1 cellular context compared by ENCODE assay signal in genomic region chr19:57633832-57634131, GRCh38.
TF ChIP-seq lines count a peak whose summit lies in the region.

No MANE protein-coding gene starts in this region.

TF ChIP-seq in GM12878, 131 proteins besides CTCF, POLR2A, EP300 and RAD21:
- TF ChIP-seq MLLT1 (IDR thresholded peaks at IDR 0.05) (no peak), HDAC2 (IDR thresholded peaks at IDR 0.05) (no peak), ATF2 (IDR thresholded peaks at IDR 0.05; ENCODE audit: low read length) (no peak), GATAD2B (conservative IDR thresholded peaks at IDR 0.05; ENCODE audit: low read depth) (no peak), TCF12 (IDR thresholded peaks at IDR 0.05; ENCODE audit: low read depth, low read length) (no peak), MTA2 (IDR thresholded peaks at IDR 0.05; ENCODE audit: low read depth) (no peak)
